ENCODE assay signal across 1 cellular context in the genomic region with DNA sequence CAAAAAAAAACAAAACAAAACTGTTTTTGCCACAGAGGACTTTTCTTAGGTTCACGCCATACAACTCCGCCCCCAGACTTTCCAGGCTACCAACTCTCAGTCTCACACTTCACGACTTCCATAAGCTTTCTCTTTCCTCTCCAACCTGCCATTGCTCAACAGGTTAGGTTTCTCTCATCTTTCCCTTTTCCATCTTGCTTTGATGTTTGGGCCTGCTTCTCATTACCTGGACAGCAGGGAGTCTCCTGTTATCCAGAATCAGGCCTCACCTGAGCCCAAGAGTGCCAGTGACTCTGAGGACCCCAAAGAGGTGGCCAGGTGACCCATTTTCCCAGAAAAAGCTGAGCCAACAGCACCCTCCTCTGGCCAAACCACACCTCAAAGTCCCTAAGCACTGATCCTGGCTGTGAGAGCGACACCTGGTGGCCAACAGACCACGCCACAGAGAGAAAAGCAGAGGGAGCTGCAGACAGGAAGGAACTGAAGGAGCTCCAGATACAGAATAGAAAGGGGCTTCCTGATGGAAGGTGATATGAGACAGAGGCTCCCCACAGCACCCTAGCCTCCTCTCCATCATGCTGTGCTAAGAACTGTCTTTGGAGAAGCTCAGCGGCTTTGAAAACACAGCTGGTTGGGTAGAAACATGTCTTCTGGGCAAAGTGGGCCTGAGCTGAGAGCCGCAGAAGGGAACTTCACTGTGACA.
A peak's percentile ranks its signal among the peaks of the same experiment; 100 is the strongest.
TF ChIP-seq lines count a peak whose summit lies in the region.

No MANE protein-coding gene starts in this region.

TF ChIP-seq in K562, 482 proteins besides CTCF, POLR2A, EP300 and RAD21 (continued from another document):
- TF ChIP-seq, protein P1, sequence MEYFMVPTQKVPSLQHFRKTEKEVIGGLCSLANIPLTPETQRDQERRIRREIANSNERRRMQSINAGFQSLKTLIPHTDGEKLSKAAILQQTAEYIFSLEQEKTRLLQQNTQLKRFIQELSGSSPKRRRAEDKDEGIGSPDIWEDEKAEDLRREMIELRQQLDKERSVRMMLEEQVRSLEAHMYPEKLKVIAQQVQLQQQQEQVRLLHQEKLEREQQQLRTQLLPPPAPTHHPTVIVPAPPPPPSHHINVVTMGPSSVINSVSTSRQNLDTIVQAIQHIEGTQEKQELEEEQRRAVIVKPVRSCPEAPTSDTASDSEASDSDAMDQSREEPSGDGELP (CRISPR knock-in tag; IDR thresholded peaks at IDR 0.05; ENCODE audit: borderline replicate concordance) = peak; percentile 55; the same call in 1 of the 2 replicates
- TF ChIP-seq ESRRA (IDR thresholded peaks at IDR 0.05; ENCODE audit: borderline replicate concordance, low read depth) = no peak
- TF ChIP-seq ZNF586 (CRISPR knock-in tag; conservative IDR thresholded peaks at IDR 0.05) = no peak
- TF ChIP-seq SRSF3 (IDR thresholded peaks at IDR 0.05; ENCODE audit: insufficient read depth, low read length) = no peak
- TF ChIP-seq TBP (optimal IDR thresholded peaks at IDR 0.05; ENCODE audit: low read depth, low read length) = peak; percentile 20
- TF ChIP-seq CHD4 (IDR thresholded peaks at IDR 0.05; ENCODE audit: insufficient read depth, insufficient replicate concordance, low read depth, low read length, poor library complexity, severe bottlenecking) = no peak
- no peak for TF ChIP-seq THRAP3 (IDR thresholded peaks at IDR 0.05; ENCODE audit: borderline replicate concordance)
- peak in 1 of 3 experiments; percentile 45 for TF ChIP-seq YY1 (IDR thresholded peaks at IDR 0.05; ENCODE audit: borderline replicate concordance in 1 of 3, control insufficient read depth in 1 of 3, extremely low read depth in 1 of 3, insufficient read depth in 3 of 3, insufficient read length in 1 of 3, insufficient replicate concordance in 2 of 3, low read depth in 1 of 3, low read length in 2 of 3)
- no peak for TF ChIP-seq MCM2 (IDR thresholded peaks at IDR 0.05; ENCODE audit: low read depth)
- TF ChIP-seq, protein P2, sequence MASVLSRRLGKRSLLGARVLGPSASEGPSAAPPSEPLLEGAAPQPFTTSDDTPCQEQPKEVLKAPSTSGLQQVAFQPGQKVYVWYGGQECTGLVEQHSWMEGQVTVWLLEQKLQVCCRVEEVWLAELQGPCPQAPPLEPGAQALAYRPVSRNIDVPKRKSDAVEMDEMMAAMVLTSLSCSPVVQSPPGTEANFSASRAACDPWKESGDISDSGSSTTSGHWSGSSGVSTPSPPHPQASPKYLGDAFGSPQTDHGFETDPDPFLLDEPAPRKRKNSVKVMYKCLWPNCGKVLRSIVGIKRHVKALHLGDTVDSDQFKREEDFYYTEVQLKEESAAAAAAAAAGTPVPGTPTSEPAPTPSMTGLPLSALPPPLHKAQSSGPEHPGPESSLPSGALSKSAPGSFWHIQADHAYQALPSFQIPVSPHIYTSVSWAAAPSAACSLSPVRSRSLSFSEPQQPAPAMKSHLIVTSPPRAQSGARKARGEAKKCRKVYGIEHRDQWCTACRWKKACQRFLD (CRISPR knock-in tag; IDR thresholded peaks at IDR 0.05) = no peak
- TF ChIP-seq DACH1 (IDR thresholded peaks at IDR 0.05; ENCODE audit: partially characterized antibody) = no peak
- peak; percentile 81 for TF ChIP-seq ARID2 (IDR thresholded peaks at IDR 0.05)
- no peak for TF ChIP-seq FOXA1 (IDR thresholded peaks at IDR 0.05; ENCODE audit: borderline replicate concordance)
- TF ChIP-seq, protein P3, sequence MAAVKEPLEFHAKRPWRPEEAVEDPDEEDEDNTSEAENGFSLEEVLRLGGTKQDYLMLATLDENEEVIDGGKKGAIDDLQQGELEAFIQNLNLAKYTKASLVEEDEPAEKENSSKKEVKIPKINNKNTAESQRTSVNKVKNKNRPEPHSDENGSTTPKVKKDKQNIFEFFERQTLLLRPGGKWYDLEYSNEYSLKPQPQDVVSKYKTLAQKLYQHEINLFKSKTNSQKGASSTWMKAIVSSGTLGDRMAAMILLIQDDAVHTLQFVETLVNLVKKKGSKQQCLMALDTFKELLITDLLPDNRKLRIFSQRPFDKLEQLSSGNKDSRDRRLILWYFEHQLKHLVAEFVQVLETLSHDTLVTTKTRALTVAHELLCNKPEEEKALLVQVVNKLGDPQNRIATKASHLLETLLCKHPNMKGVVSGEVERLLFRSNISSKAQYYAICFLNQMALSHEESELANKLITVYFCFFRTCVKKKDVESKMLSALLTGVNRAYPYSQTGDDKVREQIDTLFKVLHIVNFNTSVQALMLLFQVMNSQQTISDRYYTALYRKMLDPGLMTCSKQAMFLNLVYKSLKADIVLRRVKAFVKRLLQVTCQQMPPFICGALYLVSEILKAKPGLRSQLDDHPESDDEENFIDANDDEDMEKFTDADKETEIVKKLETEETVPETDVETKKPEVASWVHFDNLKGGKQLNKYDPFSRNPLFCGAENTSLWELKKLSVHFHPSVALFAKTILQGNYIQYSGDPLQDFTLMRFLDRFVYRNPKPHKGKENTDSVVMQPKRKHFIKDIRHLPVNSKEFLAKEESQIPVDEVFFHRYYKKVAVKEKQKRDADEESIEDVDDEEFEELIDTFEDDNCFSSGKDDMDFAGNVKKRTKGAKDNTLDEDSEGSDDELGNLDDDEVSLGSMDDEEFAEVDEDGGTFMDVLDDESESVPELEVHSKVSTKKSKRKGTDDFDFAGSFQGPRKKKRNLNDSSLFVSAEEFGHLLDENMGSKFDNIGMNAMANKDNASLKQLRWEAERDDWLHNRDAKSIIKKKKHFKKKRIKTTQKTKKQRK (IDR thresholded peaks at IDR 0.05; ENCODE audit: borderline replicate concordance, low read depth, low read length) = no peak
- no peak for TF ChIP-seq ZNF212 (CRISPR knock-in tag; IDR thresholded peaks at IDR 0.05)
- TF ChIP-seq U2AF2 (optimal IDR thresholded peaks at IDR 0.05; ENCODE audit: low read depth, low read length) = no peak
- TF ChIP-seq ZNF717 (CRISPR knock-in tag; IDR thresholded peaks at IDR 0.05) = no peak
- TF ChIP-seq MTF1 (CRISPR knock-in tag; IDR thresholded peaks at IDR 0.05; ENCODE audit: borderline replicate concordance) = no peak
- no peak for TF ChIP-seq RBM15 (IDR thresholded peaks at IDR 0.05; ENCODE audit: insufficient read depth, low read length)
- TF ChIP-seq, protein P4, sequence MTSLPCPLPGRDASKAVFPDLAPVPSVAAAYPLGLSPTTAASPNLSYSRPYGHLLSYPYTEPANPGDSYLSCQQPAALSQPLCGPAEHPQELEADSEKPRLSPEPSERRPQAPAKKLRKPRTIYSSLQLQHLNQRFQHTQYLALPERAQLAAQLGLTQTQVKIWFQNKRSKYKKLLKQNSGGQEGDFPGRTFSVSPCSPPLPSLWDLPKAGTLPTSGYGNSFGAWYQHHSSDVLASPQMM (CRISPR knock-in tag; IDR thresholded peaks at IDR 0.05) = no peak
- TF ChIP-seq CBX1 (IDR thresholded peaks at IDR 0.05; ENCODE audit: low read depth) = no peak
- no peak for TF ChIP-seq NFATC3 (IDR thresholded peaks at IDR 0.05)
- TF ChIP-seq PPARD (CRISPR knock-in tag; IDR thresholded peaks at IDR 0.05) = no peak
- 0 out of 2 replicates have a peak, but pooled peaks have one; percentile 16 for TF ChIP-seq MYC (IDR thresholded peaks at IDR 0.05; ENCODE audit: low read depth, low read length)
- no peak for TF ChIP-seq MYC (CRISPR knock-in tag; IDR thresholded peaks at IDR 0.05; ENCODE audit: borderline replicate concordance, low read depth)
- no peak for TF ChIP-seq CCAR2 (IDR thresholded peaks at IDR 0.05; ENCODE audit: low read depth, low read length)
- no peak for TF ChIP-seq MYBL2 (IDR thresholded peaks at IDR 0.05; ENCODE audit: low read depth)
- TF ChIP-seq MYBL2 (CRISPR knock-in tag; IDR thresholded peaks at IDR 0.05; ENCODE audit: borderline replicate concordance) = no peak
- no peak for TF ChIP-seq ZKSCAN8 (CRISPR knock-in tag; IDR thresholded peaks at IDR 0.05)
- no peak for TF ChIP-seq RBM14 (IDR thresholded peaks at IDR 0.05; ENCODE audit: borderline replicate concordance, insufficient read depth, low read depth, low read length)
- no peak for TF ChIP-seq JUN (IDR thresholded peaks at IDR 0.05; ENCODE audit: borderline replicate concordance, low read depth, low read length)
- TF ChIP-seq JUN (CRISPR knock-in tag; IDR thresholded peaks at IDR 0.05; ENCODE audit: borderline replicate concordance) = no peak
- TF ChIP-seq, protein P5, sequence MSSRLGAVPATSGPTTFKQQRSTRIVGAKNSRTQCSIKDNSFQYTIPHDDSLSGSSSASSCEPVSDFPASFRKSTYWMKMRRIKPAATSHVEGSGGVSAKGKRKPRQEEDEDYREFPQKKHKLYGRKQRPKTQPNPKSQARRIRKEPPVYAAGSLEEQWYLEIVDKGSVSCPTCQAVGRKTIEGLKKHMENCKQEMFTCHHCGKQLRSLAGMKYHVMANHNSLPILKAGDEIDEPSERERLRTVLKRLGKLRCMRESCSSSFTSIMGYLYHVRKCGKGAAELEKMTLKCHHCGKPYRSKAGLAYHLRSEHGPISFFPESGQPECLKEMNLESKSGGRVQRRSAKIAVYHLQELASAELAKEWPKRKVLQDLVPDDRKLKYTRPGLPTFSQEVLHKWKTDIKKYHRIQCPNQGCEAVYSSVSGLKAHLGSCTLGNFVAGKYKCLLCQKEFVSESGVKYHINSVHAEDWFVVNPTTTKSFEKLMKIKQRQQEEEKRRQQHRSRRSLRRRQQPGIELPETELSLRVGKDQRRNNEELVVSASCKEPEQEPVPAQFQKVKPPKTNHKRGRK (tag; IDR thresholded peaks at IDR 0.05) = no peak
- no peak for TF ChIP-seq HIVEP1 (CRISPR knock-in tag; IDR thresholded peaks at IDR 0.05)
- TF ChIP-seq MYNN (IDR thresholded peaks at IDR 0.05) = no peak
- TF ChIP-seq MYNN (CRISPR knock-in tag; IDR thresholded peaks at IDR 0.05) = no peak
- TF ChIP-seq CAMTA2 (CRISPR knock-in tag; conservative IDR thresholded peaks at IDR 0.05) = no peak
- no peak for TF ChIP-seq ZNF140 (CRISPR knock-in tag; IDR thresholded peaks at IDR 0.05)
- no peak for TF ChIP-seq NONO (IDR thresholded peaks at IDR 0.05; ENCODE audit: low read depth in 2 of 2, low read length in 1 of 2)
- peak; percentile 74; the same call in 1 of the 2 replicates for TF ChIP-seq CC2D1A (IDR thresholded peaks at IDR 0.05)
- no peak for TF ChIP-seq ZNF224 (CRISPR knock-in tag; IDR thresholded peaks at IDR 0.05)
- TF ChIP-seq MAFG (tag; conservative IDR thresholded peaks at IDR 0.05) = no peak
- TF ChIP-seq SMARCC2 (IDR thresholded peaks at IDR 0.05; ENCODE audit: low read depth) = no peak
